ENCODE assay signal across 1 cellular context in the genomic region with DNA sequence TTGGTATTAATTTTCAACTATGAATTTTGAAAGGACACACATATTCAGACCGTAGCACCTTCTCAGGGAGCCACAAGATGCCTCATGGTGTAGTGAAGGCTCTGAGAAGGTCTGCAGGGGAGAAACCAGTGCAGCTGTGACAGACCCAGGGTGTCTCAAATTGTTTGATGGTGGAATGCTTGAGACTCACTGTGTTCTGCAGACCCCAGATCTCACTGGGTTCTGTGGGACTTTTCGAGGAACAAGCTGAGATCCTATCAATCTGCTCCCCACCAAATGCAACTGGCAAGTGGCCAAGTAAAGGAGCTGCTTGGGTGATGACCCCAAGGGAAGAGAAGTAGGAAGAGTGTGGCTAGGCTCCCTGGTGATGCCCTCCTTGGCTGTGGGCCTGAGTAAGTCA.
TF ChIP-seq lines count a peak whose summit lies in the region.

No MANE protein-coding gene starts in this region.

TF ChIP-seq in GM23338, 12 proteins besides CTCF, POLR2A, EP300 and RAD21:
- TF ChIP-seq, protein P1, sequence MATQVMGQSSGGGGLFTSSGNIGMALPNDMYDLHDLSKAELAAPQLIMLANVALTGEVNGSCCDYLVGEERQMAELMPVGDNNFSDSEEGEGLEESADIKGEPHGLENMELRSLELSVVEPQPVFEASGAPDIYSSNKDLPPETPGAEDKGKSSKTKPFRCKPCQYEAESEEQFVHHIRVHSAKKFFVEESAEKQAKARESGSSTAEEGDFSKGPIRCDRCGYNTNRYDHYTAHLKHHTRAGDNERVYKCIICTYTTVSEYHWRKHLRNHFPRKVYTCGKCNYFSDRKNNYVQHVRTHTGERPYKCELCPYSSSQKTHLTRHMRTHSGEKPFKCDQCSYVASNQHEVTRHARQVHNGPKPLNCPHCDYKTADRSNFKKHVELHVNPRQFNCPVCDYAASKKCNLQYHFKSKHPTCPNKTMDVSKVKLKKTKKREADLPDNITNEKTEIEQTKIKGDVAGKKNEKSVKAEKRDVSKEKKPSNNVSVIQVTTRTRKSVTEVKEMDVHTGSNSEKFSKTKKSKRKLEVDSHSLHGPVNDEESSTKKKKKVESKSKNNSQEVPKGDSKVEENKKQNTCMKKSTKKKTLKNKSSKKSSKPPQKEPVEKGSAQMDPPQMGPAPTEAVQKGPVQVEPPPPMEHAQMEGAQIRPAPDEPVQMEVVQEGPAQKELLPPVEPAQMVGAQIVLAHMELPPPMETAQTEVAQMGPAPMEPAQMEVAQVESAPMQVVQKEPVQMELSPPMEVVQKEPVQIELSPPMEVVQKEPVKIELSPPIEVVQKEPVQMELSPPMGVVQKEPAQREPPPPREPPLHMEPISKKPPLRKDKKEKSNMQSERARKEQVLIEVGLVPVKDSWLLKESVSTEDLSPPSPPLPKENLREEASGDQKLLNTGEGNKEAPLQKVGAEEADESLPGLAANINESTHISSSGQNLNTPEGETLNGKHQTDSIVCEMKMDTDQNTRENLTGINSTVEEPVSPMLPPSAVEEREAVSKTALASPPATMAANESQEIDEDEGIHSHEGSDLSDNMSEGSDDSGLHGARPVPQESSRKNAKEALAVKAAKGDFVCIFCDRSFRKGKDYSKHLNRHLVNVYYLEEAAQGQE (IDR thresholded peaks at IDR 0.05; ENCODE audit: unreplicated experiment): no peak
- TF ChIP-seq, protein P2, sequence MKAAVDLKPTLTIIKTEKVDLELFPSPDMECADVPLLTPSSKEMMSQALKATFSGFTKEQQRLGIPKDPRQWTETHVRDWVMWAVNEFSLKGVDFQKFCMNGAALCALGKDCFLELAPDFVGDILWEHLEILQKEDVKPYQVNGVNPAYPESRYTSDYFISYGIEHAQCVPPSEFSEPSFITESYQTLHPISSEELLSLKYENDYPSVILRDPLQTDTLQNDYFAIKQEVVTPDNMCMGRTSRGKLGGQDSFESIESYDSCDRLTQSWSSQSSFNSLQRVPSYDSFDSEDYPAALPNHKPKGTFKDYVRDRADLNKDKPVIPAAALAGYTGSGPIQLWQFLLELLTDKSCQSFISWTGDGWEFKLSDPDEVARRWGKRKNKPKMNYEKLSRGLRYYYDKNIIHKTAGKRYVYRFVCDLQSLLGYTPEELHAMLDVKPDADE (IDR thresholded peaks at IDR 0.05): no peak
- TF ChIP-seq EZH2 (IDR thresholded peaks at IDR 0.05; ENCODE audit: low read depth, unreplicated experiment): no peak
- no peak for TF ChIP-seq CREB1 (CRISPR knock-in tag; IDR thresholded peaks at IDR 0.05; ENCODE audit: low read depth)
- no peak for TF ChIP-seq JUNB (IDR thresholded peaks at IDR 0.05; ENCODE audit: unreplicated experiment)
- TF ChIP-seq ZNF114 (CRISPR knock-in tag; IDR thresholded peaks at IDR 0.05): no peak
- no peak for TF ChIP-seq NANOG (IDR thresholded peaks at IDR 0.05; ENCODE audit: borderline replicate concordance)
- TF ChIP-seq POLR2AphosphoS5 (IDR thresholded peaks at IDR 0.05; ENCODE audit: low read depth): no peak
- TF ChIP-seq, protein P3, sequence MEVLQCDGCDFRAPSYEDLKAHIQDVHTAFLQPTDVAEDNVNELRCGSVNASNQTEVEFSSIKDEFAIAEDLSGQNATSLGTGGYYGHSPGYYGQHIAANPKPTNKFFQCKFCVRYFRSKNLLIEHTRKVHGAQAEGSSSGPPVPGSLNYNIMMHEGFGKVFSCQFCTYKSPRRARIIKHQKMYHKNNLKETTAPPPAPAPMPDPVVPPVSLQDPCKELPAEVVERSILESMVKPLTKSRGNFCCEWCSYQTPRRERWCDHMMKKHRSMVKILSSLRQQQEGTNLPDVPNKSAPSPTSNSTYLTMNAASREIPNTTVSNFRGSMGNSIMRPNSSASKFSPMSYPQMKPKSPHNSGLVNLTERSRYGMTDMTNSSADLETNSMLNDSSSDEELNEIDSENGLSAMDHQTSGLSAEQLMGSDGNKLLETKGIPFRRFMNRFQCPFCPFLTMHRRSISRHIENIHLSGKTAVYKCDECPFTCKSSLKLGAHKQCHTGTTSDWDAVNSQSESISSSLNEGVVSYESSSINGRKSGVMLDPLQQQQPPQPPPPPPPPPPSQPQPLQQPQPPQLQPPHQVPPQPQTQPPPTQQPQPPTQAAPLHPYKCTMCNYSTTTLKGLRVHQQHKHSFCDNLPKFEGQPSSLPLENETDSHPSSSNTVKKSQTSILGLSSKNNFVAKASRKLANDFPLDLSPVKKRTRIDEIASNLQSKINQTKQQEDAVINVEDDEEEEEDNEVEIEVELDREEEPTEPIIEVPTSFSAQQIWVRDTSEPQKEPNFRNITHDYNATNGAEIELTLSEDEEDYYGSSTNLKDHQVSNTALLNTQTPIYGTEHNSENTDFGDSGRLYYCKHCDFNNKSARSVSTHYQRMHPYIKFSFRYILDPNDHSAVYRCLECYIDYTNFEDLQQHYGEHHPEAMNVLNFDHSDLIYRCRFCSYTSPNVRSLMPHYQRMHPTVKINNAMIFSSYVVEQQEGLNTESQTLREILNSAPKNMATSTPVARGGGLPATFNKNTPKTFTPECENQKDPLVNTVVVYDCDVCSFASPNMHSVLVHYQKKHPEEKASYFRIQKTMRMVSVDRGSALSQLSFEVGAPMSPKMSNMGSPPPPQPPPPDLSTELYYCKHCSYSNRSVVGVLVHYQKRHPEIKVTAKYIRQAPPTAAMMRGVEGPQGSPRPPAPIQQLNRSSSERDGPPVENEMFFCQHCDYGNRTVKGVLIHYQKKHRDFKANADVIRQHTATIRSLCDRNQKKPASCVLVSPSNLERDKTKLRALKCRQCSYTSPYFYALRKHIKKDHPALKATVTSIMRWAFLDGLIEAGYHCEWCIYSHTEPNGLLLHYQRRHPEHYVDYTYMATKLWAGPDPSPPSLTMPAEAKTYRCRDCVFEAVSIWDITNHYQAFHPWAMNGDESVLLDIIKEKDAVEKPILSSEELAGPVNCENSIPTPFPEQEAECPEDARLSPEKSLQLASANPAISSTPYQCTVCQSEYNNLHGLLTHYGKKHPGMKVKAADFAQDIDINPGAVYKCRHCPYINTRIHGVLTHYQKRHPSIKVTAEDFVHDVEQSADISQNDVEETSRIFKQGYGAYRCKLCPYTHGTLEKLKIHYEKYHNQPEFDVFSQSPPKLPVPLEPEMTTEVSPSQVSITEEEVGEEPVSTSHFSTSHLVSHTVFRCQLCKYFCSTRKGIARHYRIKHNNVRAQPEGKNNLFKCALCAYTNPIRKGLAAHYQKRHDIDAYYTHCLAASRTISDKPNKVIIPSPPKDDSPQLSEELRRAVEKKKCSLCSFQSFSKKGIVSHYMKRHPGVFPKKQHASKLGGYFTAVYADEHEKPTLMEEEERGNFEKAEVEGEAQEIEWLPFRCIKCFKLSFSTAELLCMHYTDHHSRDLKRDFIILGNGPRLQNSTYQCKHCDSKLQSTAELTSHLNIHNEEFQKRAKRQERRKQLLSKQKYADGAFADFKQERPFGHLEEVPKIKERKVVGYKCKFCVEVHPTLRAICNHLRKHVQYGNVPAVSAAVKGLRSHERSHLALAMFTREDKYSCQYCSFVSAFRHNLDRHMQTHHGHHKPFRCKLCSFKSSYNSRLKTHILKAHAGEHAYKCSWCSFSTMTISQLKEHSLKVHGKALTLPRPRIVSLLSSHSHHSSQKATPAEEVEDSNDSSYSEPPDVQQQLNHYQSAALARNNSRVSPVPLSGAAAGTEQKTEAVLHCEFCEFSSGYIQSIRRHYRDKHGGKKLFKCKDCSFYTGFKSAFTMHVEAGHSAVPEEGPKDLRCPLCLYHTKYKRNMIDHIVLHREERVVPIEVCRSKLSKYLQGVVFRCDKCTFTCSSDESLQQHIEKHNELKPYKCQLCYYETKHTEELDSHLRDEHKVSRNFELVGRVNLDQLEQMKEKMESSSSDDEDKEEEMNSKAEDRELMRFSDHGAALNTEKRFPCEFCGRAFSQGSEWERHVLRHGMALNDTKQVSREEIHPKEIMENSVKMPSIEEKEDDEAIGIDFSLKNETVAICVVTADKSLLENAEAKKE (CRISPR knock-in tag; IDR thresholded peaks at IDR 0.05): no peak
- TF ChIP-seq EZH2phosphoT487 (IDR thresholded peaks at IDR 0.05; ENCODE audit: unreplicated experiment): no peak
